ENCODE assay signal across 11 cellular contexts in genomic region chr17:34443832-34444469, GRCh38.
DNase-seq lines count a peak whose midpoint lies in the region; ATAC-seq, FAIRE-seq and TF ChIP-seq lines count a peak whose summit lies in the region.
"Had no signal": no experiment of that assay in that cellular context is flagged by ENCODE, and none has a peak within 500 bp of the region (broad histone marks: within the 10 kb centered on the region; RNA-seq: fewer than 3 reads in every experiment).

No MANE protein-coding gene starts in this region.

- H3K27me3 Mint-ChIP-seq in CD8-positive, alpha-beta memory T cell = peaks cover 10 to 56% of the 10 kb centered on the region in 2 donors

- no peaks in the 10 kb centered on the region for H3K9me3 Mint-ChIP-seq in CD8-positive, alpha-beta memory T cell

- no peak overlapping the region for H3K27ac Mint-ChIP-seq in CD8-positive, alpha-beta memory T cell

- intact Hi-C loops in right cardiac atrium (cut with DNase I) = loop anchor here in 1 of 4 donors (10.0 kb wide), 1 partner anchor 141 kb away; no protein-coding TSS in a partner anchor

- TF ChIP-seq CTCF in AG09309 (IDR thresholded peaks at IDR 0.05; ENCODE audit: control insufficient read depth, insufficient read depth, low read depth, low read length, missing control alignments) = peak; percentile 2
- peak; percentile 36 for TF ChIP-seq CTCF in GM10266 (IDR thresholded peaks at IDR 0.05; ENCODE audit: control insufficient read depth, insufficient read depth, low read depth, missing control alignments)

- CTCF ChIA-PET in CD8-positive, alpha-beta memory T cell (lab: Charles Lee) = no interaction called here

- no peaks in the 10 kb centered on the region for H3K36me3 ChIP-seq in CD8-positive, alpha-beta memory T cell (ENCODE audit: insufficient read depth, low read length)
- H3K36me3 ChIP-seq: ovary had no signal

- H3K27ac ChIP-seq in right cardiac atrium (ENCODE audit: low read length) = no peak overlapping the region
- H3K27ac ChIP-seq in CD8-positive, alpha-beta memory T cell (ENCODE audit: low read depth, low read length) = no peak overlapping the region
- H3K27ac ChIP-seq: ovary had no signal

- POLR2A ChIA-PET in CD8-positive, alpha-beta memory T cell (lab: Charles Lee) = no interaction called here

- DNase-seq in AG09309 (ENCODE audit: low read depth) (no peak), GM10266 (ENCODE audit: extremely low spot score) (peak; percentile 30), RKO (ENCODE audit: low spot score) (peak; percentile 3), right cardiac atrium (peak in 2 of 3 donors; percentile 15 to 62), HTR-8/SVneo (ENCODE audit: insufficient read length, low spot score) (no peak), NCI-H2196 (lab: John Stamatoyannopoulos, UW; ENCODE audit: unreplicated experiment) (no peak), T-helper 9 cell (no peak)
- DNase-seq in CD8-positive, alpha-beta memory T cell = no peak
- DNase-seq: GOT3, Kasumi-1 had no signal

- no peaks in the 10 kb centered on the region for H3K4me1 ChIP-seq in right cardiac atrium (ENCODE audit: control insufficient read depth, insufficient read depth, low read length)
- H3K4me1 ChIP-seq in CD8-positive, alpha-beta memory T cell (ENCODE audit: insufficient read depth, low read length) = no peaks in the 10 kb centered on the region

- H3K4me3 ChIP-seq in AG09309 (ENCODE audit: control insufficient read depth, low read depth, low read length) (no peak overlapping the region), right cardiac atrium (ENCODE audit: low read length) (no peak overlapping the region)
- H3K4me3 ChIP-seq in CD8-positive, alpha-beta memory T cell (ENCODE audit: low read length) = no peak overlapping the region
- H3K4me3 ChIP-seq: ovary had no signal

- no peak for FAIRE-seq in HTR-8/SVneo (lab: Jason Lieb, UNC)

- H3K4me1 Mint-ChIP-seq in CD8-positive, alpha-beta memory T cell = no peaks in the 10 kb centered on the region

- peak overlapping the region in 1 of 7 donors; percentile 38 for H3K4me3 Mint-ChIP-seq in CD8-positive, alpha-beta memory T cell

- no peaks in the 10 kb centered on the region for H3K27me3 ChIP-seq in right cardiac atrium (ENCODE audit: control insufficient read depth, insufficient read depth)
- H3K27me3 ChIP-seq in CD8-positive, alpha-beta memory T cell (ENCODE audit: insufficient read depth, low read length, poor library complexity, severe bottlenecking) = peaks cover 6% of the 10 kb centered on the region
- H3K27me3 ChIP-seq: ovary had no signal

- ATAC-seq in right cardiac atrium = peak; percentile 48 to 59

- H3K36me3 Mint-ChIP-seq in CD8-positive, alpha-beta memory T cell = no peaks in the 10 kb centered on the region

- H3K9me3 ChIP-seq in right cardiac atrium (ENCODE audit: control insufficient read depth, low read length) = no peaks in the 10 kb centered on the region
- H3K9me3 ChIP-seq in CD8-positive, alpha-beta memory T cell (ENCODE audit: low read length) = no peaks in the 10 kb centered on the region
- H3K9me3 ChIP-seq: ovary had no signal

- 43% methylated on average over 8 of the region's 8 CpGs for WGBS in right cardiac atrium

Comparison
In these comparisons a context has a peak if more than half of its experiments do, and no peak if none do; other contexts are left out.
1. DNase-seq: peak in GM10266 (single experiment), RKO (single experiment) and right cardiac atrium (2 of 3); none in AG09309 (single experiment), HTR-8/SVneo (single experiment), NCI-H2196 (single experiment), T-helper 9 cell (single experiment) and CD8-positive, alpha-beta memory T cell (0 of 5).